ENCODE assay signal across 1 cellular context in the genomic region with DNA sequence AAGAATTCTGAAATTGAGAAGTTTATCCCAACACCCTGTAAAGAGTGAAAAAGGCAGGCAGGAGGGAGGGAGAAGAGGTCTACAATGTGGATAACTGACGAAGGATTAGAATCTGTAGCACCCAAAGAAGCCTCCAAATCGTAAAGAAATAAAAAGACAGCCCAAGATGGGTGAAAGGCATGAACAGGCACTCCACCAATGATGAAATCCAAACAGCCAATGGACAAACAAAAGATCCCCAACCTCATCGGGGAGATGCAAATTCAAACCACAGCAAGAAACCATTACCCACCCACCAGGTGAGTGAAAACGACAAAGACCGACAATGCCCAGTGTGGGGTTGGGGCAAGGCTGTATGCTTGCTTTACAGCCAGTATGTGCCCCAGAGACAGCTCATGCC.
TF ChIP-seq lines count a peak whose summit lies in the region.

No MANE protein-coding gene starts in this region.

TF ChIP-seq in K562, 482 proteins besides CTCF, POLR2A, EP300 and RAD21 (continued from another document):
- TF ChIP-seq ZBTB33 (CRISPR knock-in tag; IDR thresholded peaks at IDR 0.05) (no peak), ATF3 (IDR thresholded peaks at IDR 0.05) (0 out of 2 replicates have a peak, but pooled peaks have one; percentile 22), ATF3 (CRISPR knock-in tag; conservative IDR thresholded peaks at IDR 0.05) (no peak), TRIM24 (IDR thresholded peaks at IDR 0.05) (peak; percentile 71 to 84)
TF ChIP-seq in K562: peak in this region for 4.
